In the genomic region with DNA sequence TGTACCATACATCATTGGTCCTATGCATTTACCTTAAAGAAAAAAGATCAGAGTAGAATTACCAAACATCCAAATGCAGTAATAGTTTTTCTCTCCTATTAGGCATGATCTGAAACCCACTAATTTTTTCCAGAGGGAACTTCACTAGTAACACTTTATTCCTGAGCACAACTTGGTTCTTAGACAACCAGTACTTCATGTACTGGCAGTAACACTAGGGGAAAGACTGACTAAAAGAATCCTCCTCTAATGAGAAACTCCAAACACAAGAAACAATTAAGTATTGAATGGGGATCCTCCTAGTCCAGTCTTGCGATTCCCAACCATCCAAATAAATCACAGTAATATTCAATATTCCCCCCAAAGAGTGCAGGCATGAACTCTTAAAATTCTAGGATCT, we compare ENCODE assay signal across 16 cellular contexts. TPM values are rescaled to one million over a fixed set of nuclear protein-coding genes. Genes with fewer than 3 reads are reported as not detected.
A peak's percentile ranks its signal among the peaks of the same experiment; 100 is the strongest.
DNase-seq lines count a peak whose midpoint lies in the region; ATAC-seq, FAIRE-seq and TF ChIP-seq lines count a peak whose summit lies in the region.
"Had no signal": no experiment of that assay in that cellular context is flagged by ENCODE, and none has a peak within 500 bp of the region (broad histone marks: within the 10 kb centered on the region; RNA-seq: fewer than 3 reads in every experiment).

No MANE protein-coding gene starts in this region.

- DNase-seq in astrocyte (ENCODE audit: low read depth) (no peak), left ventricle myocardium inferior (no peak), osteocyte (ENCODE audit: extremely low spot score, unreplicated experiment) (no peak), uterus (no peak), GOT3 (lab: John Stamatoyannopoulos, UW) (no peak), SIG-M5 treated with dmso at 0.1 percent for 504 hours (lab: John Stamatoyannopoulos, UW; ENCODE audit: unreplicated experiment) (no peak)
- DNase-seq: activated T-cell treated with anti-CD3 and anti-CD28 coated beads for 4 hours, DMS53, hypothalamus, NCI-H187, NCI-H526, small intestine, T-helper 2 cell had no signal

- no peak for TF ChIP-seq POLR2A in uterus (IDR thresholded peaks at IDR 0.05)

- H3K9ac ChIP-seq in astrocyte (ENCODE audit: low read length): no peak overlapping the region
- H3K9ac ChIP-seq: BLaER1 had no signal

- TF ChIP-seq CTCF in astrocyte (IDR thresholded peaks at IDR 0.05; ENCODE audit: insufficient read depth, low read depth, low read length) (no peak), left ventricle myocardium inferior (IDR thresholded peaks at IDR 0.05; ENCODE audit: borderline replicate concordance) (no peak), osteocyte (IDR thresholded peaks at IDR 0.05) (no peak), uterus (IDR thresholded peaks at IDR 0.05) (no peak)

- H3K4me3 Mint-ChIP-seq in astrocyte (ENCODE audit: unreplicated experiment) (no peak overlapping the region), osteocyte (ENCODE audit: unreplicated experiment) (no peak overlapping the region)
- H3K4me3 Mint-ChIP-seq: activated naive CD8-positive, alpha-beta T cell had no signal

- H3K36me3 Mint-ChIP-seq in astrocyte (ENCODE audit: low read depth, unreplicated experiment) (peaks cover 19% of the 10 kb centered on the region), osteocyte (ENCODE audit: unreplicated experiment) (peaks cover 34% of the 10 kb centered on the region)

- H3K27me3 ChIP-seq in astrocyte (ENCODE audit: insufficient read depth, low read length): no peaks in the 10 kb centered on the region
- H3K27me3 ChIP-seq in left ventricle myocardium inferior (ENCODE audit: low read depth): no peaks in the 10 kb centered on the region
- H3K27me3 ChIP-seq in uterus: no peaks in the 10 kb centered on the region
- H3K27me3 ChIP-seq: BLaER1 had no signal

- H3K36me3 ChIP-seq in astrocyte (ENCODE audit: insufficient read depth, low read length) (no peaks in the 10 kb centered on the region), left ventricle myocardium inferior (peaks cover 9% of the 10 kb centered on the region), uterus (no peaks in the 10 kb centered on the region)

- H3K9me3 Mint-ChIP-seq in astrocyte (ENCODE audit: unreplicated experiment): no peaks in the 10 kb centered on the region
- no peaks in the 10 kb centered on the region for H3K9me3 Mint-ChIP-seq in osteocyte (ENCODE audit: unreplicated experiment)

- H3K79me2 ChIP-seq in astrocyte (ENCODE audit: insufficient read depth, low read length): peaks cover 53% of the 10 kb centered on the region

- H3K27ac ChIP-seq in astrocyte (ENCODE audit: low read depth, low read length): no peak overlapping the region
- peak overlapping the region; percentile 66 for H3K27ac ChIP-seq in left ventricle myocardium inferior (replicated peaks)
- H3K27ac ChIP-seq in uterus: peak overlapping the region; percentile 70 to 76
- H3K27ac ChIP-seq: BLaER1 had no signal

- H3K9me3 ChIP-seq in astrocyte (ENCODE audit: insufficient read depth, low read depth, low read length) (no peaks in the 10 kb centered on the region), left ventricle myocardium inferior (replicated peaks) (no peaks in the 10 kb centered on the region), uterus (no peaks in the 10 kb centered on the region)

- H3K4me1 Mint-ChIP-seq in astrocyte (ENCODE audit: low read depth, unreplicated experiment) (peaks cover 60% of the 10 kb centered on the region), osteocyte (ENCODE audit: unreplicated experiment) (peaks cover 67% of the 10 kb centered on the region)

- H3K4me2 ChIP-seq in astrocyte (ENCODE audit: low read length): peak overlapping the region; percentile 28
- H3K4me2 ChIP-seq: BLaER1 had no signal

- peaks cover 31% of the 10 kb centered on the region for H4K20me1 ChIP-seq in astrocyte (ENCODE audit: insufficient read depth, low read length)

- intact Hi-C loops in left ventricle myocardium inferior (cut with micrococcal nuclease) (no loop called here), uterus (cut with DNase I; ENCODE audit: low total_unique reads) (no loop called here)

- FAIRE-seq in astrocyte (lab: Jason Lieb, UNC): no peak
- FAIRE-seq: small intestine had no signal

- H2AFZ ChIP-seq in astrocyte (ENCODE audit: low read depth, low read length): no peak overlapping the region

- no peak overlapping the region for H3K4me3 ChIP-seq in astrocyte (ENCODE audit: insufficient read depth, low read depth, low read length)
- H3K4me3 ChIP-seq in left ventricle myocardium inferior: no peak overlapping the region
- no peak overlapping the region for H3K4me3 ChIP-seq in uterus
- H3K4me3 ChIP-seq: BLaER1 had no signal

- peaks cover 18% of the 10 kb centered on the region for H3K4me1 ChIP-seq in astrocyte (ENCODE audit: insufficient read depth, low read length)
- H3K4me1 ChIP-seq in left ventricle myocardium inferior: peaks cover 47% of the 10 kb centered on the region
- peaks cover 0 to 18% of the 10 kb centered on the region in 2 donors for H3K4me1 ChIP-seq in uterus

- H3K27me3 Mint-ChIP-seq in astrocyte (ENCODE audit: low read depth, unreplicated experiment): no peaks in the 10 kb centered on the region
- H3K27me3 Mint-ChIP-seq in osteocyte (ENCODE audit: unreplicated experiment): no peaks in the 10 kb centered on the region

- H3K27ac Mint-ChIP-seq in astrocyte (ENCODE audit: unreplicated experiment) (peak overlapping the region; percentile 54), osteocyte (ENCODE audit: unreplicated experiment) (peak overlapping the region; percentile 90)
- H3K27ac Mint-ChIP-seq: activated naive CD8-positive, alpha-beta T cell had no signal

- ATAC-seq in HG03439 (IDR thresholded peaks at IDR 0.05; ENCODE audit: unreplicated experiment): no peak

RNA-seq across cellular contexts. Expression of a gene that starts 49.0 kb away (rescaled TPM):
- total RNA-seq in astrocyte: 57.3 and 61.5 TPM in 2 replicates
- 6.8 TPM for total RNA-seq in left ventricle myocardium inferior
- total RNA-seq in osteocyte: 64.4 and 65.6 TPM in 2 replicates
- total RNA-seq in uterus: 1,000 to 10,000 TPM in 1 of 4 donors, 10 to 100 TPM in 3; 11.1 to 1,086 (median 59.0) TPM
